In the genomic region with DNA sequence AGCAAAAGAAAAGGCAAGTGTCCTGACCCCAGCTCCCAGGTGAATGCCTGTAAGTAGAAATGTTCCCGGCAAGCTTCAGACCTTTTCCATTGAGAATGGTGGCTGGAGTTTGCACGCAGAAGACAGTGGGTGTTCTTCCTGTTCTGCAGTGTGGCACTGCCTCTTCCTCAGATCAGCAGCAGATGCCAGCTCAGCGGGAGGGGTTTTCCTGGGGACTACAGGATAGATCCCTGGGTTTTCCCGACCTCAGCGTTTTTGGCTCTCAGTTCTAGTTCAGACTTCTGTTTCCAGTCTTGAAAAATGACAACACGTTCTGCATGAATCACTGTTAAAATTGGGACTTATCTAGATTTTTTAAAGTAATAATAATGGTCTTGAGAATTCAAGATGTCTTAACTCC, we compare ENCODE assay signal across 14 cellular contexts. TPM values are rescaled to one million over a fixed set of nuclear protein-coding genes. Genes with fewer than 3 reads are reported as not detected.
DNase-seq lines count a peak whose midpoint lies in the region; ATAC-seq and TF ChIP-seq lines count a peak whose summit lies in the region.
"Had no signal": no experiment of that assay in that cellular context is flagged by ENCODE, and none has a peak within 500 bp of the region (broad histone marks: within the 10 kb centered on the region; RNA-seq: fewer than 3 reads in every experiment).

No MANE protein-coding gene starts in this region.

- intact Hi-C loops in cardiac septum (cut with DNase I): no loop called here

- H3K27ac ChIP-seq in OCI-LY3 (ENCODE audit: low read length): no peak overlapping the region
- H3K27ac ChIP-seq: BLaER1 had no signal

- H3K36me3 ChIP-seq in OCI-LY3 (replicated peaks; ENCODE audit: low read depth, low read length): no peaks in the 10 kb centered on the region
- H3K36me3 ChIP-seq: BLaER1 had no signal

- H3K9me3 Mint-ChIP-seq in osteocyte (ENCODE audit: unreplicated experiment): no peaks in the 10 kb centered on the region
- H3K9me3 Mint-ChIP-seq: activated T-cell treated with anti-CD3 and anti-CD28 coated beads, Interleukin-2, amount 50 U/mL, for 72 hours; naive B cell had no signal

- no peaks in the 10 kb centered on the region for H3K79me2 ChIP-seq in OCI-LY3 (ENCODE audit: low read length)

- peak overlapping the region; percentile 14 for H3K4me3 Mint-ChIP-seq in osteocyte (ENCODE audit: unreplicated experiment)
- H3K4me3 Mint-ChIP-seq: activated T-cell treated with anti-CD3 and anti-CD28 coated beads, Interleukin-2, amount 50 U/mL, for 72 hours; naive B cell had no signal

- H3K4me1 Mint-ChIP-seq in osteocyte (ENCODE audit: unreplicated experiment): peaks cover 23% of the 10 kb centered on the region

- H3K9me3 ChIP-seq in OCI-LY3 (ENCODE audit: insufficient read depth, low read length): no peaks in the 10 kb centered on the region
- H3K9me3 ChIP-seq: BLaER1, SK-N-SH had no signal

- H3K27me3 Mint-ChIP-seq in osteocyte (ENCODE audit: unreplicated experiment): peaks cover under 1% of the 10 kb centered on the region
- H3K27me3 Mint-ChIP-seq: naive B cell had no signal

- H4K20me1 ChIP-seq in OCI-LY3 (ENCODE audit: insufficient read depth, low read length): no peaks in the 10 kb centered on the region
- H4K20me1 ChIP-seq: BLaER1 had no signal

- DNase-seq in DMS 273 (lab: John Stamatoyannopoulos, UW; ENCODE audit: unreplicated experiment) (peak; percentile 88), cardiac septum (ENCODE audit: low spot score) (peak; percentile 67), osteocyte (ENCODE audit: extremely low spot score, unreplicated experiment) (no peak), HUDEP-2 (lab: John Stamatoyannopoulos, UW; ENCODE audit: unreplicated experiment in 76 of 76) (no peak), DMS114 treated with DMSO at 0.1 percent for 48 hours (lab: John Stamatoyannopoulos, UW; ENCODE audit: unreplicated experiment) (no peak)
- DNase-seq: activated CD4-positive, CD25-positive, alpha-beta regulatory T cell treated with anti-CD3 and anti-CD28 coated beads, Interleukin-2, amount 50 U/mL, for 72 hours; activated T-cell treated with anti-CD3 and anti-CD28 coated beads, Interleukin-2, amount 50 U/mL, for 72 hours; naive B cell; NCI-H748 treated with DMSO at 0.1 percent for 48 hours; SK-N-SH had no signal

- peaks cover 29% of the 10 kb centered on the region for H3K4me1 ChIP-seq in OCI-LY3 (ENCODE audit: low read length)

- ATAC-seq in HG02981 (IDR thresholded peaks at IDR 0.05; ENCODE audit: unreplicated experiment) (no peak), HG03025 (IDR thresholded peaks at IDR 0.05; ENCODE audit: low FRiP score, unreplicated experiment) (no peak)
- ATAC-seq: activated T-cell treated with anti-CD3 and anti-CD28 coated beads, Interleukin-2, amount 50 U/mL, for 72 hours had no signal

- H3K36me3 Mint-ChIP-seq in osteocyte (ENCODE audit: unreplicated experiment): no peaks in the 10 kb centered on the region
- H3K36me3 Mint-ChIP-seq: naive B cell had no signal

- H3K27me3 ChIP-seq in OCI-LY3 (ENCODE audit: low read depth, low read length): no peaks in the 10 kb centered on the region
- H3K27me3 ChIP-seq: BLaER1 had no signal

- H3K4me2 ChIP-seq in OCI-LY3 (ENCODE audit: low read length): peak overlapping the region; percentile 43
- H3K4me2 ChIP-seq: SK-N-SH had no signal

- no peak overlapping the region for H2AFZ ChIP-seq in OCI-LY3 (ENCODE audit: low read depth, low read length)

- H3K4me3 ChIP-seq in OCI-LY3 (ENCODE audit: low read length): no peak overlapping the region
- H3K4me3 ChIP-seq: BLaER1 had no signal

- H3K9ac ChIP-seq in OCI-LY3 (ENCODE audit: low read length): no peak overlapping the region
- H3K9ac ChIP-seq: BLaER1, SK-N-SH had no signal

- peak overlapping the region; percentile 86 for H3K27ac Mint-ChIP-seq in osteocyte (ENCODE audit: unreplicated experiment)
- H3K27ac Mint-ChIP-seq: activated T-cell treated with anti-CD3 and anti-CD28 coated beads, Interleukin-2, amount 50 U/mL, for 72 hours; naive B cell had no signal

- TF ChIP-seq CTCF in OCI-LY3 (IDR thresholded peaks at IDR 0.05; ENCODE audit: low read depth, low read length) (no peak), osteocyte (IDR thresholded peaks at IDR 0.05) (no peak)

RNA-seq across cellular contexts. Expression of a gene that starts 39.2 kb away (rescaled TPM):
- 1.1 TPM for total RNA-seq in cardiac septum
- 0.32 and 0.81 TPM in 2 replicates for total RNA-seq in osteocyte

RNA-seq across cellular contexts. Expression of a gene that starts 52.6 kb away (rescaled TPM):
- total RNA-seq in cardiac septum (22.3 TPM), osteocyte (15.9 and 17.4 TPM in 2 replicates)

Comparison
In these comparisons a context has a peak if more than half of its experiments do, and no peak if none do; other contexts are left out.
1. DNase-seq: peak in DMS 273 (single experiment) and cardiac septum (single experiment); none in osteocyte (single experiment), HUDEP-2 (0 of 76) and DMS114 treated with DMSO at 0.1 percent for 48 hours (single experiment).